In genomic region chr9:129064499-129064908, GRCh38 we compare ENCODE assay signal across 1 cellular context.
TF ChIP-seq lines count a peak whose summit lies in the region.

No MANE protein-coding gene starts in this region.

TF ChIP-seq in HepG2, 621 proteins besides CTCF, POLR2A, EP300 and RAD21 (continued from another document and continues in another):
- TF ChIP-seq, protein P1, sequence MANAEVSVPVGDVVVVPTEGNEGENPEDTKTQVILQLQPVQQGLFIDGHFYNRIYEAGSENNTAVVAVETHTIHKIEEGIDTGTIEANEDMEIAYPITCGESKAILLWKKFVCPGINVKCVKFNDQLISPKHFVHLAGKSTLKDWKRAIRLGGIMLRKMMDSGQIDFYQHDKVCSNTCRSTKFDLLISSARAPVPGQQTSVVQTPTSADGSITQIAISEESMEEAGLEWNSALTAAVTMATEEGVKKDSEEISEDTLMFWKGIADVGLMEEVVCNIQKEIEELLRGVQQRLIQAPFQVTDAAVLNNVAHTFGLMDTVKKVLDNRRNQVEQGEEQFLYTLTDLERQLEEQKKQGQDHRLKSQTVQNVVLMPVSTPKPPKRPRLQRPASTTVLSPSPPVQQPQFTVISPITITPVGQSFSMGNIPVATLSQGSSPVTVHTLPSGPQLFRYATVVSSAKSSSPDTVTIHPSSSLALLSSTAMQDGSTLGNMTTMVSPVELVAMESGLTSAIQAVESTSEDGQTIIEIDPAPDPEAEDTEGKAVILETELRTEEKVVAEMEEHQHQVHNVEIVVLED (CRISPR knock-in tag; IDR thresholded peaks at IDR 0.05; ENCODE audit: borderline replicate concordance): peak; percentile 56; the same call in 1 of the 2 replicates
- TF ChIP-seq ZNF333 (CRISPR knock-in tag; IDR thresholded peaks at IDR 0.05; ENCODE audit: borderline replicate concordance): no peak
- TF ChIP-seq ZNF883 (CRISPR knock-in tag; IDR thresholded peaks at IDR 0.05; ENCODE audit: not compliant biosample characterization): no peak
- TF ChIP-seq HNRNPLL (IDR thresholded peaks at IDR 0.05; ENCODE audit: low read depth, low read length, poor library complexity, severe bottlenecking): no peak
- TF ChIP-seq NCOR1 (IDR thresholded peaks at IDR 0.05; ENCODE audit: borderline replicate concordance, low read length): peak; percentile 90; the same call in 1 of the 2 replicates
- TF ChIP-seq, protein P2, sequence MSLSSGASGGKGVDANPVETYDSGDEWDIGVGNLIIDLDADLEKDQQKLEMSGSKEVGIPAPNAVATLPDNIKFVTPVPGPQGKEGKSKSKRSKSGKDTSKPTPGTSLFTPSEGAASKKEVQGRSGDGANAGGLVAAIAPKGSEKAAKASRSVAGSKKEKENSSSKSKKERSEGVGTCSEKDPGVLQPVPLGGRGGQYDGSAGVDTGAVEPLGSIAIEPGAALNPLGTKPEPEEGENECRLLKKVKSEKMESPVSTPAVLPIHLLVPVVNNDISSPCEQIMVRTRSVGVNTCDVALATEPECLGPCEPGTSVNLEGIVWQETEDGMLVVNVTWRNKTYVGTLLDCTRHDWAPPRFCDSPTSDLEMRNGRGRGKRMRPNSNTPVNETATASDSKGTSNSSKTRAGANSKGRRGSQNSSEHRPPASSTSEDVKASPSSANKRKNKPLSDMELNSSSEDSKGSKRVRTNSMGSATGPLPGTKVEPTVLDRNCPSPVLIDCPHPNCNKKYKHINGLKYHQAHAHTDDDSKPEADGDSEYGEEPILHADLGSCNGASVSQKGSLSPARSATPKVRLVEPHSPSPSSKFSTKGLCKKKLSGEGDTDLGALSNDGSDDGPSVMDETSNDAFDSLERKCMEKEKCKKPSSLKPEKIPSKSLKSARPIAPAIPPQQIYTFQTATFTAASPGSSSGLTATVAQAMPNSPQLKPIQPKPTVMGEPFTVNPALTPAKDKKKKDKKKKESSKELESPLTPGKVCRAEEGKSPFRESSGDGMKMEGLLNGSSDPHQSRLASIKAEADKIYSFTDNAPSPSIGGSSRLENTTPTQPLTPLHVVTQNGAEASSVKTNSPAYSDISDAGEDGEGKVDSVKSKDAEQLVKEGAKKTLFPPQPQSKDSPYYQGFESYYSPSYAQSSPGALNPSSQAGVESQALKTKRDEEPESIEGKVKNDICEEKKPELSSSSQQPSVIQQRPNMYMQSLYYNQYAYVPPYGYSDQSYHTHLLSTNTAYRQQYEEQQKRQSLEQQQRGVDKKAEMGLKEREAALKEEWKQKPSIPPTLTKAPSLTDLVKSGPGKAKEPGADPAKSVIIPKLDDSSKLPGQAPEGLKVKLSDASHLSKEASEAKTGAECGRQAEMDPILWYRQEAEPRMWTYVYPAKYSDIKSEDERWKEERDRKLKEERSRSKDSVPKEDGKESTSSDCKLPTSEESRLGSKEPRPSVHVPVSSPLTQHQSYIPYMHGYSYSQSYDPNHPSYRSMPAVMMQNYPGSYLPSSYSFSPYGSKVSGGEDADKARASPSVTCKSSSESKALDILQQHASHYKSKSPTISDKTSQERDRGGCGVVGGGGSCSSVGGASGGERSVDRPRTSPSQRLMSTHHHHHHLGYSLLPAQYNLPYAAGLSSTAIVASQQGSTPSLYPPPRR (CRISPR knock-in tag; IDR thresholded peaks at IDR 0.05; ENCODE audit: borderline replicate concordance): peak; percentile 80; the same call in 1 of the 2 replicates
- no peak for TF ChIP-seq MLLT10 (CRISPR knock-in tag; IDR thresholded peaks at IDR 0.05)
- TF ChIP-seq RFXANK (CRISPR knock-in tag; IDR thresholded peaks at IDR 0.05): no peak
- TF ChIP-seq CBX2 (IDR thresholded peaks at IDR 0.05; ENCODE audit: low read depth, low read length): no peak
- TF ChIP-seq CBX2 (CRISPR knock-in tag; IDR thresholded peaks at IDR 0.05; ENCODE audit: low read depth): no peak
- peak; percentile 74; the same call in 1 of the 2 replicates for TF ChIP-seq ZNF451 (CRISPR knock-in tag; IDR thresholded peaks at IDR 0.05)
- TF ChIP-seq, protein P3, sequence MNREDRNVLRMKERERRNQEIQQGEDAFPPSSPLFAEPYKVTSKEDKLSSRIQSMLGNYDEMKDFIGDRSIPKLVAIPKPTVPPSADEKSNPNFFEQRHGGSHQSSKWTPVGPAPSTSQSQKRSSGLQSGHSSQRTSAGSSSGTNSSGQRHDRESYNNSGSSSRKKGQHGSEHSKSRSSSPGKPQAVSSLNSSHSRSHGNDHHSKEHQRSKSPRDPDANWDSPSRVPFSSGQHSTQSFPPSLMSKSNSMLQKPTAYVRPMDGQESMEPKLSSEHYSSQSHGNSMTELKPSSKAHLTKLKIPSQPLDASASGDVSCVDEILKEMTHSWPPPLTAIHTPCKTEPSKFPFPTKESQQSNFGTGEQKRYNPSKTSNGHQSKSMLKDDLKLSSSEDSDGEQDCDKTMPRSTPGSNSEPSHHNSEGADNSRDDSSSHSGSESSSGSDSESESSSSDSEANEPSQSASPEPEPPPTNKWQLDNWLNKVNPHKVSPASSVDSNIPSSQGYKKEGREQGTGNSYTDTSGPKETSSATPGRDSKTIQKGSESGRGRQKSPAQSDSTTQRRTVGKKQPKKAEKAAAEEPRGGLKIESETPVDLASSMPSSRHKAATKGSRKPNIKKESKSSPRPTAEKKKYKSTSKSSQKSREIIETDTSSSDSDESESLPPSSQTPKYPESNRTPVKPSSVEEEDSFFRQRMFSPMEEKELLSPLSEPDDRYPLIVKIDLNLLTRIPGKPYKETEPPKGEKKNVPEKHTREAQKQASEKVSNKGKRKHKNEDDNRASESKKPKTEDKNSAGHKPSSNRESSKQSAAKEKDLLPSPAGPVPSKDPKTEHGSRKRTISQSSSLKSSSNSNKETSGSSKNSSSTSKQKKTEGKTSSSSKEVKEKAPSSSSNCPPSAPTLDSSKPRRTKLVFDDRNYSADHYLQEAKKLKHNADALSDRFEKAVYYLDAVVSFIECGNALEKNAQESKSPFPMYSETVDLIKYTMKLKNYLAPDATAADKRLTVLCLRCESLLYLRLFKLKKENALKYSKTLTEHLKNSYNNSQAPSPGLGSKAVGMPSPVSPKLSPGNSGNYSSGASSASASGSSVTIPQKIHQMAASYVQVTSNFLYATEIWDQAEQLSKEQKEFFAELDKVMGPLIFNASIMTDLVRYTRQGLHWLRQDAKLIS (CRISPR knock-in tag; IDR thresholded peaks at IDR 0.05): no peak
- no peak for TF ChIP-seq ZNF513 (CRISPR knock-in tag; conservative IDR thresholded peaks at IDR 0.05)
- no peak for TF ChIP-seq RBM22 (optimal IDR thresholded peaks at IDR 0.05; ENCODE audit: low read length)
- TF ChIP-seq MEF2D (CRISPR knock-in tag; IDR thresholded peaks at IDR 0.05): peak; percentile 80
- peak; percentile 97; the same call in 1 of the 2 replicates for TF ChIP-seq ZNF556 (CRISPR knock-in tag; IDR thresholded peaks at IDR 0.05; ENCODE audit: borderline replicate concordance)
- no peak for TF ChIP-seq ZBTB49 (CRISPR knock-in tag; IDR thresholded peaks at IDR 0.05; ENCODE audit: borderline replicate concordance)
- 0 out of 2 replicates have a peak, but pooled peaks have one; percentile 19 for TF ChIP-seq ELF1 (CRISPR knock-in tag; IDR thresholded peaks at IDR 0.05)
- TF ChIP-seq PITX1 (CRISPR knock-in tag; IDR thresholded peaks at IDR 0.05): peak; percentile 87; the same call in 1 of the 2 replicates
- TF ChIP-seq MIER2 (CRISPR knock-in tag; IDR thresholded peaks at IDR 0.05): 0 out of 2 replicates have a peak, but pooled peaks have one; percentile 35
- peak; percentile 89; the same call in 1 of the 2 replicates for TF ChIP-seq CBX5 (CRISPR knock-in tag; IDR thresholded peaks at IDR 0.05; ENCODE audit: borderline replicate concordance)
- TF ChIP-seq PHF8 (CRISPR knock-in tag; IDR thresholded peaks at IDR 0.05): 0 out of 2 replicates have a peak, but pooled peaks have one; percentile 37
- no peak for TF ChIP-seq ZNF468 (CRISPR knock-in tag; IDR thresholded peaks at IDR 0.05)
- no peak for TF ChIP-seq ZNF749 (CRISPR knock-in tag; IDR thresholded peaks at IDR 0.05; ENCODE audit: borderline replicate concordance)
- peak; percentile 66; the same call in 1 of the 2 replicates for TF ChIP-seq NFKBIZ (CRISPR knock-in tag; IDR thresholded peaks at IDR 0.05)
- TF ChIP-seq ZNF670 (CRISPR knock-in tag; IDR thresholded peaks at IDR 0.05; ENCODE audit: borderline replicate concordance): peak; percentile 58; the same call in 1 of the 2 replicates
- peak; percentile 95 for TF ChIP-seq CEBPG (CRISPR knock-in tag; IDR thresholded peaks at IDR 0.05)
- peak; percentile 35 for TF ChIP-seq NFYC (CRISPR knock-in tag; IDR thresholded peaks at IDR 0.05)
- peak; percentile 48; the same call in 1 of the 2 replicates for TF ChIP-seq ZNF335 (CRISPR knock-in tag; IDR thresholded peaks at IDR 0.05)
- TF ChIP-seq ZNF501 (CRISPR knock-in tag; IDR thresholded peaks at IDR 0.05): 0 out of 2 replicates have a peak, but pooled peaks have one; percentile 35
- peak; percentile 80 for TF ChIP-seq ZMYM4 (CRISPR knock-in tag; IDR thresholded peaks at IDR 0.05)
- peak; percentile 96 for TF ChIP-seq RXRA (CRISPR knock-in tag; IDR thresholded peaks at IDR 0.05)
- TF ChIP-seq, protein P4, sequence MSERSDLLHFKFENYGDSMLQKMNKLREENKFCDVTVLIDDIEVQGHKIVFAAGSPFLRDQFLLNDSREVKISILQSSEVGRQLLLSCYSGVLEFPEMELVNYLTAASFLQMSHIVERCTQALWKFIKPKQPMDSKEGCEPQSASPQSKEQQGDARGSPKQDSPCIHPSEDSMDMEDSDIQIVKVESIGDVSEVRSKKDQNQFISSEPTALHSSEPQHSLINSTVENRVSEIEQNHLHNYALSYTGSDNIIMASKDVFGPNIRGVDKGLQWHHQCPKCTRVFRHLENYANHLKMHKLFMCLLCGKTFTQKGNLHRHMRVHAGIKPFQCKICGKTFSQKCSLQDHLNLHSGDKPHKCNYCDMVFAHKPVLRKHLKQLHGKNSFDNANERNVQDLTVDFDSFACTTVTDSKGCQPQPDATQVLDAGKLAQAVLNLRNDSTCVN (CRISPR knock-in tag; IDR thresholded peaks at IDR 0.05; ENCODE audit: borderline replicate concordance): no peak
- TF ChIP-seq ZSCAN9 (CRISPR knock-in tag; IDR thresholded peaks at IDR 0.05; ENCODE audit: borderline replicate concordance): 0 out of 2 replicates have a peak, but pooled peaks have one; percentile 69
- peak; percentile 33; the same call in 1 of the 2 replicates for TF ChIP-seq ZNF768 (CRISPR knock-in tag; IDR thresholded peaks at IDR 0.05)
- TF ChIP-seq ZNF674 (CRISPR knock-in tag; IDR thresholded peaks at IDR 0.05; ENCODE audit: low read depth): no peak
- 0 out of 2 replicates have a peak, but pooled peaks have one; percentile 34 for TF ChIP-seq SIX4 (CRISPR knock-in tag; IDR thresholded peaks at IDR 0.05)
- TF ChIP-seq PHF21A (CRISPR knock-in tag; IDR thresholded peaks at IDR 0.05): peak; percentile 93
- TF ChIP-seq ZNF562 (CRISPR knock-in tag; IDR thresholded peaks at IDR 0.05; ENCODE audit: borderline replicate concordance): no peak
- no peak for TF ChIP-seq GATA4 (IDR thresholded peaks at IDR 0.05; ENCODE audit: borderline replicate concordance, low read depth)
- TF ChIP-seq GABPB1 (CRISPR knock-in tag; IDR thresholded peaks at IDR 0.05): peak; percentile 28; the same call in 1 of the 2 replicates
- no peak for TF ChIP-seq ZNF256 (CRISPR knock-in tag; conservative IDR thresholded peaks at IDR 0.05)
- peak; percentile 89 for TF ChIP-seq ZSCAN31 (CRISPR knock-in tag; IDR thresholded peaks at IDR 0.05; ENCODE audit: low read depth)
- TF ChIP-seq DZIP1 (CRISPR knock-in tag; IDR thresholded peaks at IDR 0.05): no peak
- TF ChIP-seq HIVEP1 (CRISPR knock-in tag; IDR thresholded peaks at IDR 0.05): peak; percentile 76; the same call in 1 of the 2 replicates
